In genomic region chr9:128526729-128527128, GRCh38 we compare ENCODE assay signal across 21 cellular contexts.
"Had no signal": no experiment of that assay in that cellular context is flagged by ENCODE, and none has a peak within 500 bp of the region (broad histone marks: within the 10 kb centered on the region; RNA-seq: fewer than 3 reads in every experiment).

No MANE protein-coding gene starts in this region.

- H3K27me3 ChIP-seq: dorsolateral prefrontal cortex, foreskin keratinocyte, gastroesophageal sphincter, heart left ventricle, hepatocyte, left lung, ovary, sigmoid colon, testis, tibial artery, vagina had no signal

- H3K27me3 Mint-ChIP-seq: stimulated activated memory B cell treated with anti-CD40 and anti-IgM and Interleukin-4, amounts not matched to agents 10 μg/mL and 1 μg/mL and 100 μg/mL, for 72 hours had no signal

- H3K36me3 Mint-ChIP-seq: natural killer cell had no signal

- H2AFZ ChIP-seq: hepatocyte had no signal

- H3K4me3 ChIP-seq: dorsolateral prefrontal cortex, gastroesophageal sphincter, heart left ventricle, hepatocyte, left lung, ovary, psoas muscle, sigmoid colon, testis, tibial artery, vagina had no signal

- H3K9me3 ChIP-seq: gastroesophageal sphincter, heart left ventricle, left lung, ovary, psoas muscle, sigmoid colon, testis, tibial artery, vagina had no signal

- H3K9me3 Mint-ChIP-seq: natural killer cell; stimulated activated memory B cell treated with anti-CD40 and anti-IgM and Interleukin-4, amounts not matched to agents 10 μg/mL and 1 μg/mL and 100 μg/mL, for 72 hours had no signal

- H3K79me2 ChIP-seq: hepatocyte had no signal

- H3K27ac Mint-ChIP-seq: natural killer cell; stimulated activated memory B cell treated with anti-CD40 and anti-IgM and Interleukin-4, amounts not matched to agents 10 μg/mL and 1 μg/mL and 100 μg/mL, for 72 hours had no signal

- H3K27ac ChIP-seq: dorsolateral prefrontal cortex, foreskin keratinocyte, gastroesophageal sphincter, heart left ventricle, hepatocyte, left lung, ovary, psoas muscle, sigmoid colon, testis, tibial artery, vagina had no signal

- DNase-seq: dorsolateral prefrontal cortex; effector CD4-positive, alpha-beta T cell; foreskin keratinocyte; heart left ventricle; kidney; left lung; natural killer cell; occipital lobe; ovary; psoas muscle; right cardiac atrium; sigmoid colon; stimulated activated CD4-positive, alpha-beta T cell treated with anti-CD3 and anti-CD28 coated beads, Interleukin-4, amount 100 ng/mL, for 4 hours; stimulated activated naive CD8-positive, alpha-beta T cell treated with anti-CD3 and anti-CD28 coated beads, Interleukin-15, Interleukin-2, amounts not matched to agents 100 U/mL and 50 U/mL, for 24 hours; substantia nigra; testis; tibial artery had no signal

- H3K36me3 ChIP-seq: ovary had no signal

- H3K4me2 ChIP-seq: hepatocyte had no signal

- ATAC-seq: foreskin keratinocyte; gastroesophageal sphincter; heart left ventricle; left lung; natural killer cell; psoas muscle; right cardiac atrium; stimulated activated memory B cell treated with anti-CD40 and anti-IgM and Interleukin-4, amounts not matched to agents 10 μg/mL and 1 μg/mL and 100 μg/mL, for 72 hours; stimulated activated naive CD8-positive, alpha-beta T cell treated with anti-CD3 and anti-CD28 coated beads, Interleukin-15, Interleukin-2, amounts not matched to agents 100 U/mL and 50 U/mL, for 24 hours had no signal

- H3K4me1 Mint-ChIP-seq: stimulated activated memory B cell treated with anti-CD40 and anti-IgM and Interleukin-4, amounts not matched to agents 10 μg/mL and 1 μg/mL and 100 μg/mL, for 72 hours had no signal

- H3K4me3 Mint-ChIP-seq: natural killer cell; stimulated activated memory B cell treated with anti-CD40 and anti-IgM and Interleukin-4, amounts not matched to agents 10 μg/mL and 1 μg/mL and 100 μg/mL, for 72 hours had no signal

- H3K4me1 ChIP-seq: foreskin keratinocyte, left lung, psoas muscle, testis had no signal
